Comparison of ENCODE assay signal across 36 cellular contexts in genomic region chr9:114570742-114571141, GRCh38.
"Had no signal": no experiment of that assay in that cellular context is flagged by ENCODE, and none has a peak within 500 bp of the region (broad histone marks: within the 10 kb centered on the region; RNA-seq: fewer than 3 reads in every experiment).

No MANE protein-coding gene starts in this region.

- H3K36me3 Mint-ChIP-seq: activated CD4-positive, alpha-beta memory T cell treated with anti-CD3 and anti-CD28 coated beads for 36 hours; activated naive CD4-positive, alpha-beta T cell treated with anti-CD3 and anti-CD28 coated beads, Interleukin-2, amount 10 ng/mL, durations not matched to agents 7 days and 5 days; activated naive CD4-positive, alpha-beta T cell treated with anti-CD3 and anti-CD28 coated beads, Interleukin-2, amount 50 U/mL, for 24 hours; activated naive CD8-positive, alpha-beta T cell; activated naive CD8-positive, alpha-beta T cell treated with anti-CD3 and anti-CD28 coated beads, Interleukin-2, amount 10 ng/mL, durations not matched to agents 7 days and 5 days; brain; T-cell had no signal

- H3K4me3 Mint-ChIP-seq: activated B cell treated with CpG ODN at 0.5 μM for 24 hours; activated CD4-positive, alpha-beta memory T cell treated with anti-CD3 and anti-CD28 coated beads for 36 hours; activated CD4-positive, alpha-beta T cell treated with anti-CD3 and anti-CD28 coated beads, Interleukin-2, amount 10 ng/mL, durations not matched to agents 24 days and 14 days; activated CD8-positive, alpha-beta T cell treated with anti-CD3 and anti-CD28 coated beads for 36 hours; activated naive CD4-positive, alpha-beta T cell treated with anti-CD3 and anti-CD28 coated beads, Interleukin-2, amount 10 ng/mL, durations not matched to agents 7 days and 5 days; activated naive CD4-positive, alpha-beta T cell treated with anti-CD3 and anti-CD28 coated beads, Interleukin-2, amount 50 U/mL, for 24 hours; activated naive CD8-positive, alpha-beta T cell; activated naive CD8-positive, alpha-beta T cell treated with anti-CD3 and anti-CD28 coated beads, Interleukin-2, amount 10 ng/mL, durations not matched to agents 7 days and 5 days; activated naive CD8-positive, alpha-beta T cell treated with anti-CD3 and anti-CD28 coated beads, Interleukin-2, amount 50 U/mL, for 24 hours; activated T-cell treated with anti-CD3 and anti-CD28 coated beads, Interleukin-2, amount 50 U/mL, for 4 hours; activated T-cell treated with anti-CD3 and anti-CD28 coated beads, Interleukin-2, amount 50 U/mL, for 72 hours; activated T-helper 1 cell treated with anti-CD3 and anti-CD28 coated beads, Interleukin-12 subunit alpha, Interleukin-12 subunit beta, Interleukin-2, Interleukin-4 antibody, amounts not matched to agents 30 ng/mL and 10 ng/mL and 1 ng/mL, durations not matched to agents 14 hours and 24 hours and 36 hours; activated T-helper 17 cell treated with anti-CD3 and anti-CD28 coated beads, Interleukin-2, amount 50 U/mL, for 72 hours; brain; central memory CD8-positive, alpha-beta T cell; T-cell; T-helper 1 cell treated with Interleukin-12 subunit alpha and Interleukin-12 subunit beta and Interleukin-4 antibody, amounts not matched to agents 30 μg/mL and 1 μg/mL, for 36 hours; T-helper 2 cell treated with Interferon-gamma antibody and Interleukin-4, amounts not matched to agents 5 μg/mL and 100 μg/mL, for 36 hours had no signal

- H3K27ac Mint-ChIP-seq: activated B cell treated with CpG ODN at 0.5 μM for 24 hours; activated CD4-positive, alpha-beta memory T cell treated with anti-CD3 and anti-CD28 coated beads for 36 hours; activated CD4-positive, alpha-beta T cell treated with anti-CD3 and anti-CD28 coated beads, Interleukin-2, amount 10 ng/mL, durations not matched to agents 24 days and 14 days; activated CD8-positive, alpha-beta T cell treated with anti-CD3 and anti-CD28 coated beads for 36 hours; activated naive CD4-positive, alpha-beta T cell treated with anti-CD3 and anti-CD28 coated beads, Interleukin-2, amount 10 ng/mL, durations not matched to agents 7 days and 5 days; activated naive CD4-positive, alpha-beta T cell treated with anti-CD3 and anti-CD28 coated beads, Interleukin-2, amount 50 U/mL, for 24 hours; activated naive CD8-positive, alpha-beta T cell; activated naive CD8-positive, alpha-beta T cell treated with anti-CD3 and anti-CD28 coated beads, Interleukin-2, amount 10 ng/mL, durations not matched to agents 7 days and 5 days; activated naive CD8-positive, alpha-beta T cell treated with anti-CD3 and anti-CD28 coated beads, Interleukin-2, amount 50 U/mL, for 24 hours; activated T-cell treated with anti-CD3 and anti-CD28 coated beads, Interleukin-2, amount 50 U/mL, for 72 hours; activated T-helper 1 cell treated with anti-CD3 and anti-CD28 coated beads, Interleukin-12 subunit alpha, Interleukin-12 subunit beta, Interleukin-2, Interleukin-4 antibody, amounts not matched to agents 30 ng/mL and 10 ng/mL and 1 ng/mL, durations not matched to agents 14 hours and 24 hours and 36 hours; activated T-helper 17 cell treated with anti-CD3 and anti-CD28 coated beads, Interleukin-2, amount 50 U/mL, for 72 hours; brain; T-cell; T-helper 1 cell treated with Interleukin-12 subunit alpha and Interleukin-12 subunit beta and Interleukin-4 antibody, amounts not matched to agents 30 μg/mL and 1 μg/mL, for 36 hours; T-helper 2 cell treated with Interferon-gamma antibody and Interleukin-4, amounts not matched to agents 5 μg/mL and 100 μg/mL, for 36 hours had no signal

- H3K4me1 Mint-ChIP-seq: activated T-helper 17 cell treated with anti-CD3 and anti-CD28 coated beads, Interleukin-2, amount 50 U/mL, for 72 hours; brain; central memory CD8-positive, alpha-beta T cell had no signal

- H3K36me3 ChIP-seq: ascending aorta, cardiac muscle cell had no signal

- H3K9me3 ChIP-seq: ascending aorta had no signal

- H3K27ac ChIP-seq: ascending aorta, cardiac muscle cell, VCaP had no signal

- H3K4me1 ChIP-seq: ascending aorta had no signal

- H3K9me3 Mint-ChIP-seq: activated CD4-positive, alpha-beta memory T cell treated with anti-CD3 and anti-CD28 coated beads for 36 hours; activated CD4-positive, alpha-beta T cell treated with anti-CD3 and anti-CD28 coated beads, Interleukin-2, amount 10 ng/mL, durations not matched to agents 24 days and 14 days; activated CD8-positive, alpha-beta T cell treated with anti-CD3 and anti-CD28 coated beads for 36 hours; activated naive CD4-positive, alpha-beta T cell treated with anti-CD3 and anti-CD28 coated beads, Interleukin-2, amount 10 ng/mL, durations not matched to agents 7 days and 5 days; activated naive CD4-positive, alpha-beta T cell treated with anti-CD3 and anti-CD28 coated beads, Interleukin-2, amount 50 U/mL, for 24 hours; activated naive CD8-positive, alpha-beta T cell treated with anti-CD3 and anti-CD28 coated beads, Interleukin-2, amount 10 ng/mL, durations not matched to agents 7 days and 5 days; activated naive CD8-positive, alpha-beta T cell treated with anti-CD3 and anti-CD28 coated beads, Interleukin-2, amount 50 U/mL, for 24 hours; activated T-cell treated with anti-CD3 and anti-CD28 coated beads, Interleukin-2, amount 50 U/mL, for 4 hours; activated T-cell treated with anti-CD3 and anti-CD28 coated beads, Interleukin-2, amount 50 U/mL, for 72 hours; activated T-helper 1 cell treated with anti-CD3 and anti-CD28 coated beads, Interleukin-12 subunit alpha, Interleukin-12 subunit beta, Interleukin-2, Interleukin-4 antibody, amounts not matched to agents 30 ng/mL and 10 ng/mL and 1 ng/mL, durations not matched to agents 14 hours and 24 hours and 36 hours; activated T-helper 17 cell treated with anti-CD3 and anti-CD28 coated beads, Interleukin-2, amount 50 U/mL, for 72 hours; central memory CD8-positive, alpha-beta T cell; T-cell; T-helper 1 cell treated with Interleukin-12 subunit alpha and Interleukin-12 subunit beta and Interleukin-4 antibody, amounts not matched to agents 30 μg/mL and 1 μg/mL, for 36 hours; T-helper 2 cell treated with Interferon-gamma antibody and Interleukin-4, amounts not matched to agents 5 μg/mL and 100 μg/mL, for 36 hours had no signal

- H3K27me3 Mint-ChIP-seq: activated B cell treated with CpG ODN at 0.5 μM for 24 hours; activated CD4-positive, alpha-beta memory T cell treated with anti-CD3 and anti-CD28 coated beads for 36 hours; activated CD8-positive, alpha-beta T cell treated with anti-CD3 and anti-CD28 coated beads for 36 hours; activated naive CD4-positive, alpha-beta T cell treated with anti-CD3 and anti-CD28 coated beads, Interleukin-2, amount 50 U/mL, for 24 hours; activated naive CD8-positive, alpha-beta T cell; activated naive CD8-positive, alpha-beta T cell treated with anti-CD3 and anti-CD28 coated beads, Interleukin-2, amount 50 U/mL, for 24 hours; activated T-helper 17 cell treated with anti-CD3 and anti-CD28 coated beads, Interleukin-2, amount 50 U/mL, for 72 hours; central memory CD8-positive, alpha-beta T cell; T-cell had no signal

- DNase-seq: activated B cell treated with CpG ODN at 0.5 μM for 24 hours; activated CD4-positive, alpha-beta memory T cell treated with anti-CD3 and anti-CD28 coated beads for 36 hours; activated CD4-positive, alpha-beta T cell treated with anti-CD3 and anti-CD28 coated beads for 4 hours; activated CD4-positive, alpha-beta T cell treated with anti-CD3 and anti-CD28 coated beads, Interleukin-2, amount 10 ng/mL, durations not matched to agents 24 days and 14 days; activated CD4-positive, alpha-beta T cell treated with anti-CD3 and anti-CD28 coated beads, Interleukin-2, amount 50 U/mL, for 1 hour; activated CD4-positive, alpha-beta T cell treated with anti-CD3 and anti-CD28 coated beads, Interleukin-2, amount 50 U/mL, for 4 hours; activated CD4-positive, CD25-positive, alpha-beta regulatory T cell treated with anti-CD3 and anti-CD28 coated beads, Interleukin-2, amount 50 U/mL, for 72 hours; activated CD8-positive, alpha-beta memory T cell treated with anti-CD3 and anti-CD28 coated beads, Interleukin-2, amount 50 U/mL, for 4 hours; activated CD8-positive, alpha-beta T cell treated with anti-CD3 and anti-CD28 coated beads for 36 hours; activated effector memory CD4-positive, alpha-beta T cell treated with anti-CD3 and anti-CD28 coated beads, Interleukin-2, amount 50 U/mL, for 16 hours; activated naive CD4-positive, alpha-beta T cell treated with anti-CD3 and anti-CD28 coated beads, Interleukin-2, amount 10 ng/mL, durations not matched to agents 7 days and 5 days; activated naive CD4-positive, alpha-beta T cell treated with Interleukin-2 at 50 U/mL for 16 hours; activated naive CD8-positive, alpha-beta T cell treated with anti-CD3 and anti-CD28 coated beads, Interleukin-2, amount 10 ng/mL, durations not matched to agents 7 days and 5 days; activated naive CD8-positive, alpha-beta T cell treated with anti-CD3 and anti-CD28 coated beads, Interleukin-2, amount 50 U/mL, for 24 hours; activated T-cell treated with anti-CD3 and anti-CD28 coated beads for 4 hours; activated T-cell treated with anti-CD3 and anti-CD28 coated beads, Interleukin-2, amount 50 U/mL, for 1 hour; activated T-cell treated with anti-CD3 and anti-CD28 coated beads, Interleukin-2, amount 50 U/mL, for 4 hours; activated T-cell treated with anti-CD3 and anti-CD28 coated beads, Interleukin-2, amount 50 U/mL, for 72 hours; amygdala; anterior cingulate cortex; caudate nucleus; cerebellar nuclear complex; T-cell; T-helper 2 cell; T-helper 9 cell had no signal

- H3K4me3 ChIP-seq: ascending aorta, cardiac muscle cell had no signal

- ATAC-seq: activated CD8-positive, alpha-beta T cell treated with anti-CD3 and anti-CD28 coated beads for 36 hours; activated naive CD8-positive, alpha-beta T cell treated with anti-CD3 and anti-CD28 coated beads, Interleukin-2, amount 50 U/mL, for 24 hours; activated T-cell treated with anti-CD3 and anti-CD28 coated beads, Interleukin-2, amount 50 U/mL, for 4 hours; activated T-cell treated with anti-CD3 and anti-CD28 coated beads, Interleukin-2, amount 50 U/mL, for 72 hours; activated T-helper 17 cell treated with anti-CD3 and anti-CD28 coated beads, Interleukin-2, amount 50 U/mL, for 72 hours; T-cell had no signal
